Comparison of ENCODE assay signal across 15 cellular contexts in genomic region chr20:3680701-3681351, GRCh38. TPM values are rescaled to one million over a fixed set of nuclear protein-coding genes. Genes with fewer than 3 reads are reported as not detected.
A peak's percentile ranks its signal among the peaks of the same experiment; 100 is the strongest.
DNase-seq lines count a peak whose midpoint lies in the region; ATAC-seq and TF ChIP-seq lines count a peak whose summit lies in the region.
"Had no signal": no experiment of that assay in that cellular context is flagged by ENCODE, and none has a peak within 500 bp of the region (broad histone marks: within the 10 kb centered on the region; RNA-seq: fewer than 3 reads in every experiment).

No MANE protein-coding gene starts in this region.

- H3K4me3 Mint-ChIP-seq in H9 (peak overlapping the region; percentile 55 to 84), chondrocyte (ENCODE audit: unreplicated experiment) (peak overlapping the region; percentile 68)
- no peak overlapping the region for H3K4me3 Mint-ChIP-seq in stimulated activated memory B cell treated with anti-CD40 and anti-IgM and Interleukin-4, amounts not matched to agents 10 μg/mL and 1 μg/mL and 100 μg/mL, for 72 hours
- H3K4me3 Mint-ChIP-seq: activated naive CD8-positive, alpha-beta T cell had no signal

- H3K79me2 ChIP-seq in H9 (ENCODE audit: insufficient read depth, low read length) = no peaks in the 10 kb centered on the region

- WGBS in H9 (ENCODE audit: extremely low coverage, insufficient read length, low lambda C conversion rate) = no CpG with 5 or more reads among the region's 15 CpGs

- ATAC-seq in stimulated activated memory B cell treated with anti-CD40 and anti-IgM and Interleukin-4, amounts not matched to agents 10 μg/mL and 1 μg/mL and 100 μg/mL, for 72 hours = peak; percentile 26
- no peak for ATAC-seq in GM18873 (IDR thresholded peaks at IDR 0.05; ENCODE audit: low FRiP score, unreplicated experiment)

- no peak overlapping the region for H3K56ac ChIP-seq in H9 (ENCODE audit: insufficient read length, low read depth, low read length)

- H2BK12ac ChIP-seq in H9 (ENCODE audit: insufficient read length, low read depth, low read length) = no peak overlapping the region

- no peaks in the 10 kb centered on the region for H4K20me1 ChIP-seq in H9 (ENCODE audit: control insufficient read depth, insufficient read depth, insufficient read length)

- DNase-seq in H9 (no peak), chondrocyte (ENCODE audit: low spot score) (peak; percentile 90), GM19238 (ENCODE audit: insufficient read length, low spot score) (no peak), DMS114 treated with DMSO at 0.1 percent for 48 hours (lab: John Stamatoyannopoulos, UW; ENCODE audit: unreplicated experiment) (no peak), hippocampal formation (lab: John Stamatoyannopoulos, UW) (no peak)
- DNase-seq: activated CD4-positive, alpha-beta T cell treated with anti-CD3 and anti-CD28 coated beads, Interleukin-2, amount 50 U/mL, for 48 hours; NCI-H526; stimulated activated naive CD4-positive, alpha-beta T cell had no signal

- H2BK20ac ChIP-seq in H9 (ENCODE audit: low read depth, low read length, poor library complexity, severe bottlenecking) = no peak overlapping the region

- H2BK120ac ChIP-seq in H9 (ENCODE audit: low read depth, low read length, poor library complexity, severe bottlenecking) = no peak overlapping the region

- no peak overlapping the region for H4K8ac ChIP-seq in H9 (replicated peaks; ENCODE audit: insufficient read length, low read depth, low read length)

- H2AK5ac ChIP-seq in H9 (ENCODE audit: insufficient read length, low read length) = no peak overlapping the region

- no peaks in the 10 kb centered on the region for H3K79me1 ChIP-seq in H9 (ENCODE audit: insufficient read depth, low read depth, low read length, poor library complexity, severe bottlenecking)

- H3K27me3 Mint-ChIP-seq in H9 (ENCODE audit: low read depth) (peaks cover 48% of the 10 kb centered on the region), chondrocyte (ENCODE audit: low read depth) (peaks cover under 1% of the 10 kb centered on the region)
- peaks cover 82% of the 10 kb centered on the region for H3K27me3 Mint-ChIP-seq in stimulated activated memory B cell treated with anti-CD40 and anti-IgM and Interleukin-4, amounts not matched to agents 10 μg/mL and 1 μg/mL and 100 μg/mL, for 72 hours

- H3K9me3 Mint-ChIP-seq in H9 = no peaks in the 10 kb centered on the region; a peak in 1 of 5 replicates
- H3K9me3 Mint-ChIP-seq in chondrocyte (ENCODE audit: low read depth) = no peaks in the 10 kb centered on the region
- H3K9me3 Mint-ChIP-seq in stimulated activated memory B cell treated with anti-CD40 and anti-IgM and Interleukin-4, amounts not matched to agents 10 μg/mL and 1 μg/mL and 100 μg/mL, for 72 hours = no peaks in the 10 kb centered on the region

- H3K4ac ChIP-seq in H9 (ENCODE audit: low read depth, low read length) = no peak overlapping the region

- no peak overlapping the region for H3K18ac ChIP-seq in H9 (ENCODE audit: insufficient read length, low read depth, low read length)

- H3K9ac ChIP-seq in H9 (ENCODE audit: extremely low read depth, insufficient read length, low read length) = no peak overlapping the region

- no peak overlapping the region for H3T11ph ChIP-seq in H9 (ENCODE audit: low read length)

- no peak overlapping the region for H3K27ac ChIP-seq in H9 (ENCODE audit: insufficient read length, low read depth, low read length)
- H3K27ac ChIP-seq in layer of hippocampus (ENCODE audit: low read depth, low read length) = peak overlapping the region; percentile 18

- H3K23me2 ChIP-seq in H9 (ENCODE audit: insufficient read length, low read depth, low read length, poor library complexity, severe bottlenecking) = peaks cover 13% of the 10 kb centered on the region

- TF ChIP-seq CTCF in H9 (conservative IDR thresholded peaks at IDR 0.05) (no peak), chondrocyte (IDR thresholded peaks at IDR 0.05) (no peak)

- peaks cover 4% of the 10 kb centered on the region; the same call in 1 of the 2 replicates for H3K4me1 ChIP-seq in H9 (ENCODE audit: insufficient read depth, low read length)

- no peak overlapping the region for H4K91ac ChIP-seq in H9 (ENCODE audit: insufficient read length, low read depth, low read length)

- H3K36me3 Mint-ChIP-seq in H9 (ENCODE audit: insufficient read depth in 1 of 3, low read depth in 3 of 3) (no peaks in the 10 kb centered on the region), chondrocyte (ENCODE audit: low read depth) (no peaks in the 10 kb centered on the region)
- H3K36me3 Mint-ChIP-seq in stimulated activated memory B cell treated with anti-CD40 and anti-IgM and Interleukin-4, amounts not matched to agents 10 μg/mL and 1 μg/mL and 100 μg/mL, for 72 hours = no peaks in the 10 kb centered on the region
- H3K36me3 Mint-ChIP-seq: activated naive CD8-positive, alpha-beta T cell had no signal

- H3K27me3 ChIP-seq in H9 (ENCODE audit: insufficient read depth, low read length) = no peaks in the 10 kb centered on the region; the same call in 1 of the 2 replicates
- H3K27me3 ChIP-seq in layer of hippocampus (ENCODE audit: control insufficient read depth, insufficient read depth, low read length) = no peaks in the 10 kb centered on the region

- no peaks in the 10 kb centered on the region for H3K9me3 ChIP-seq in H9 (ENCODE audit: control insufficient read depth, low read depth, low read length)

- H3K14ac ChIP-seq in H9 (ENCODE audit: insufficient read depth, low read length) = no peak overlapping the region

- H3K4me1 Mint-ChIP-seq in H9 (peaks cover 22 to 37% of the 10 kb centered on the region in 2 experiments), chondrocyte (ENCODE audit: low read depth) (peaks cover 38% of the 10 kb centered on the region)
- peaks cover 14% of the 10 kb centered on the region for H3K4me1 Mint-ChIP-seq in stimulated activated memory B cell treated with anti-CD40 and anti-IgM and Interleukin-4, amounts not matched to agents 10 μg/mL and 1 μg/mL and 100 μg/mL, for 72 hours

- no peak overlapping the region for H3K23ac ChIP-seq in H9 (ENCODE audit: insufficient read length, low read depth, low read length)

- H2BK5ac ChIP-seq in H9 (ENCODE audit: insufficient read length, low read length) = no peak overlapping the region

- H2AFZ ChIP-seq in H9 (ENCODE audit: low read length) = no peak overlapping the region

- H3K4me2 ChIP-seq in H9 (ENCODE audit: insufficient read depth, insufficient read length, low read length) = peak overlapping the region; percentile 84

- H3K27ac Mint-ChIP-seq in H9 (no peak overlapping the region), chondrocyte (ENCODE audit: unreplicated experiment) (peak overlapping the region; percentile 84)
- no peak overlapping the region for H3K27ac Mint-ChIP-seq in stimulated activated memory B cell treated with anti-CD40 and anti-IgM and Interleukin-4, amounts not matched to agents 10 μg/mL and 1 μg/mL and 100 μg/mL, for 72 hours
- H3K27ac Mint-ChIP-seq: activated naive CD8-positive, alpha-beta T cell had no signal

- H4K5ac ChIP-seq in H9 (ENCODE audit: insufficient read length, low read depth, low read length) = no peak overlapping the region

- H2BK15ac ChIP-seq in H9 (ENCODE audit: low read depth, low read length) = no peak overlapping the region

RNA-seq across cellular contexts. Expression of gene ADAM33, which starts 1.0 kb away (rescaled TPM):
- total RNA-seq in H9 (2021) = 4.0 and 4.4 TPM in 2 replicates
- total RNA-seq in chondrocyte = 4.1 to 13.1 TPM (median 12.2 TPM) in 3 replicates

RNA-seq across cellular contexts. Expression of gene GFRA4, which starts 17.6 kb away (rescaled TPM):
- not detected in 2 replicates for total RNA-seq in H9 (2021)
- not detected in 3 replicates for total RNA-seq in chondrocyte
- total RNA-seq: endothelial cell of umbilical vein, lung, M059J had no signal

RNA-seq across cellular contexts. Expression of gene SIGLEC1, which starts 31.6 kb away (rescaled TPM):
- not detected in 2 replicates for total RNA-seq in H9 (2021)
- 0.08 TPM in 1 of 3 replicates, not detected in the others for total RNA-seq in chondrocyte
- total RNA-seq: endothelial cell of umbilical vein, M059J had no signal

RNA-seq across cellular contexts. Expression of gene HSPA12B, which starts 51.7 kb away (rescaled TPM):
- total RNA-seq in H9 (2021) = 2.7 and 2.9 TPM in 2 replicates
- total RNA-seq in chondrocyte = 0.10 to 0.26 TPM in 2 of 3 replicates, not detected in the other
